Comparison of ENCODE assay signal across 1 cellular context in the genomic region with DNA sequence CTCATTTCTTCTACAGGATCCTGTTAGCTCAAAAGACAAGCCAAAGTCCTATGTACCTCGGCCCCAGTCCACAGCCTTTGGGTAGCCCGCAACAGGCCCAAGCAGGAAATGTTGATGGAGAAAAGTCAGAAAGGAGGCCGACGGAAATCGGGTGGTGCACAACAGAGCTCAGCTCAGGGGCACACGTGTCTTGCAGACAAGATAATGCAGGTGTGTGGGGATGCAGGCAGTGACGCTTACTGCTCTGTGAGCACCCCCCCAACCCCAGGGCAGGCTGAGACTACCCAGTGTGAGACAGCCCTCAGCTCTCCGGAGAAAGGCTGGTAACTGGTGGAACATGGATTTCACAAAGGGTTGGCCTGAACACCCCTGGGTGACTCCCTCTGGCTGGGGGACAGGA.
TF ChIP-seq lines count a peak whose summit lies in the region.

No MANE protein-coding gene starts in this region.

TF ChIP-seq in K562, 482 proteins besides CTCF, POLR2A, EP300 and RAD21 (continued from another document):
- TF ChIP-seq, protein P1, sequence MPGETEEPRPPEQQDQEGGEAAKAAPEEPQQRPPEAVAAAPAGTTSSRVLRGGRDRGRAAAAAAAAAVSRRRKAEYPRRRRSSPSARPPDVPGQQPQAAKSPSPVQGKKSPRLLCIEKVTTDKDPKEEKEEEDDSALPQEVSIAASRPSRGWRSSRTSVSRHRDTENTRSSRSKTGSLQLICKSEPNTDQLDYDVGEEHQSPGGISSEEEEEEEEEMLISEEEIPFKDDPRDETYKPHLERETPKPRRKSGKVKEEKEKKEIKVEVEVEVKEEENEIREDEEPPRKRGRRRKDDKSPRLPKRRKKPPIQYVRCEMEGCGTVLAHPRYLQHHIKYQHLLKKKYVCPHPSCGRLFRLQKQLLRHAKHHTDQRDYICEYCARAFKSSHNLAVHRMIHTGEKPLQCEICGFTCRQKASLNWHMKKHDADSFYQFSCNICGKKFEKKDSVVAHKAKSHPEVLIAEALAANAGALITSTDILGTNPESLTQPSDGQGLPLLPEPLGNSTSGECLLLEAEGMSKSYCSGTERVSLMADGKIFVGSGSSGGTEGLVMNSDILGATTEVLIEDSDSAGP (CRISPR knock-in tag; IDR thresholded peaks at IDR 0.05), result no peak
- TF ChIP-seq LARP7 (IDR thresholded peaks at IDR 0.05) (no peak), PHB2 (IDR thresholded peaks at IDR 0.05; ENCODE audit: low read depth) (no peak)
